ENCODE assay signal across 8 cellular contexts in genomic region chr16:69424053-69424934, GRCh38. TPM values are rescaled to one million over a fixed set of nuclear protein-coding genes. Genes with fewer than 3 reads are reported as not detected.
A peak's percentile ranks its signal among the peaks of the same experiment; 100 is the strongest.
DNase-seq lines count a peak whose midpoint lies in the region; ATAC-seq and TF ChIP-seq lines count a peak whose summit lies in the region.

CYB5B (plus strand) TSS chr16:69424619; CDS start chr16:69424684, 65 bp downstream.

- DNase-seq in AML-193 (lab: John Stamatoyannopoulos, UW) (peak; percentile 98), NCI-H510A treated with DMSO at 0.1 percent for 48 hours (lab: John Stamatoyannopoulos, UW) (peak; percentile 96), chondrocyte (ENCODE audit: low spot score) (peak; percentile 94), kidney epithelial cell (ENCODE audit: low read depth) (peak; percentile 99)
- peak; percentile 91 to 93 for DNase-seq in activated CD4-positive, alpha-beta T cell treated with anti-CD3 and anti-CD28 coated beads for 24 hours (ENCODE audit: low read depth in 2 of 2)
- peak; percentile 94 to 96 for DNase-seq in stimulated activated CD4-positive, alpha-beta T cell treated with anti-CD3 and anti-CD28 coated beads, Interleukin-15, amount 100 ng/mL, for 48 hours (ENCODE audit: low read depth in 2 of 2)

- TF ChIP-seq POLR2A in GM19193 (IDR thresholded peaks at IDR 0.05; ENCODE audit: extremely low read depth, insufficient read depth, insufficient read length), result peak; percentile 93

- TF ChIP-seq CTCF in chondrocyte (IDR thresholded peaks at IDR 0.05) (no peak), kidney epithelial cell (IDR thresholded peaks at IDR 0.05; ENCODE audit: insufficient read depth, low read length, poor library complexity, severe bottlenecking) (no peak)

- peaks cover 2% of the 10 kb centered on the region for H3K36me3 ChIP-seq in kidney epithelial cell (ENCODE audit: control insufficient read depth, insufficient read depth, low read length)

- ATAC-seq in HG03439 (IDR thresholded peaks at IDR 0.05; ENCODE audit: unreplicated experiment), result peak; percentile 97

- H3K4me3 Mint-ChIP-seq in chondrocyte (ENCODE audit: unreplicated experiment), result peak within 1 kb of the TSS; percentile 88

- H3K9me3 Mint-ChIP-seq in chondrocyte (ENCODE audit: low read depth), result peaks cover 7% of the 10 kb centered on the region

- H3K27me3 ChIP-seq in kidney epithelial cell (ENCODE audit: control insufficient read depth, insufficient read depth, low read length), result no peaks in the 10 kb centered on the region

- H3K36me3 Mint-ChIP-seq in chondrocyte (ENCODE audit: low read depth), result peaks cover 10% of the 10 kb centered on the region

- peak within 1 kb of the TSS; percentile 90 for H3K27ac Mint-ChIP-seq in chondrocyte (ENCODE audit: unreplicated experiment)

- no peaks in the 10 kb centered on the region for H3K27me3 Mint-ChIP-seq in chondrocyte (ENCODE audit: low read depth)

- H3K4me3 ChIP-seq in kidney epithelial cell (ENCODE audit: low read depth, low read length), result peak within 1 kb of the TSS; percentile 85

- H3K4me1 Mint-ChIP-seq in chondrocyte (ENCODE audit: low read depth), result peaks cover 18% of the 10 kb centered on the region

RNA-seq across cellular contexts. Expression of gene CYB5B, which starts in this region (rescaled TPM):
- total RNA-seq in chondrocyte (67.3 to 75.5 TPM (median 71.8 TPM) in 3 replicates), kidney epithelial cell (46.3 and 54.5 TPM in 2 replicates)

Comparison
In these comparisons a context has a peak if more than half of its experiments do, and no peak if none do; other contexts are left out.
1. Peak in every context shown above with its lines: DNase-seq, ATAC-seq and H3K4me3 ChIP-seq.